In genomic region chr17:64507418-64507766, GRCh38 we compare ENCODE assay signal across 8 cellular contexts. TPM values are rescaled to one million over a fixed set of nuclear protein-coding genes. Genes with fewer than 3 reads are reported as not detected.
DNase-seq lines count a peak whose midpoint lies in the region; ATAC-seq, FAIRE-seq and TF ChIP-seq lines count a peak whose summit lies in the region.

No MANE protein-coding gene starts in this region.

- peak overlapping the region; percentile 80 for H3K27ac ChIP-seq in OCI-LY3 (ENCODE audit: low read length)

- H3K27ac Mint-ChIP-seq in activated naive CD8-positive, alpha-beta T cell treated with anti-CD3 and anti-CD28 coated beads, Interleukin-2, amount 10 ng/mL, durations not matched to agents 7 days and 5 days: peak overlapping the region; percentile 100
- peak overlapping the region; percentile 100 for H3K27ac Mint-ChIP-seq in osteocyte (ENCODE audit: unreplicated experiment)

- H3K4me1 Mint-ChIP-seq in activated naive CD8-positive, alpha-beta T cell treated with anti-CD3 and anti-CD28 coated beads, Interleukin-2, amount 10 ng/mL, durations not matched to agents 7 days and 5 days: peaks cover 40% of the 10 kb centered on the region
- peaks cover 32% of the 10 kb centered on the region for H3K4me1 Mint-ChIP-seq in osteocyte (ENCODE audit: unreplicated experiment)

- no peak for DNase-seq in D721Med (ENCODE audit: insufficient read length, low spot score)
- peak; percentile 82 for DNase-seq in KBM-7
- DNase-seq in activated naive CD8-positive, alpha-beta T cell treated with anti-CD3 and anti-CD28 coated beads, Interleukin-2, amount 10 ng/mL, durations not matched to agents 7 days and 5 days: no peak
- no peak for DNase-seq in Right ventricle myocardium superior
- DNase-seq in osteocyte (ENCODE audit: extremely low spot score, unreplicated experiment): no peak

- no peak for FAIRE-seq in D721Med (lab: Jason Lieb, UNC)

- peak overlapping the region; percentile 92 for H3K4me2 ChIP-seq in OCI-LY3 (ENCODE audit: low read length)

- peaks cover 70% of the 10 kb centered on the region for H3K79me2 ChIP-seq in OCI-LY3 (ENCODE audit: low read length)

- H3K9me3 ChIP-seq in OCI-LY3 (ENCODE audit: insufficient read depth, low read length): no peaks in the 10 kb centered on the region

- in situ Hi-C loops in KBM-7 (cut with MboI; ENCODE audit: low pct_unique_long_range_greater_than_20kb, low sequenced_read_pairs): loop anchor here (10.0 kb wide), 1 partner anchor 183 kb away; no protein-coding TSS in a partner anchor

- H3K9ac ChIP-seq in OCI-LY3 (ENCODE audit: low read length): peak overlapping the region; percentile 99

- H3K27me3 Mint-ChIP-seq in activated naive CD8-positive, alpha-beta T cell treated with anti-CD3 and anti-CD28 coated beads, Interleukin-2, amount 10 ng/mL, durations not matched to agents 7 days and 5 days: no peaks in the 10 kb centered on the region
- H3K27me3 Mint-ChIP-seq in osteocyte (ENCODE audit: unreplicated experiment): no peaks in the 10 kb centered on the region

- TF ChIP-seq CTCF in D721Med (IDR thresholded peaks at IDR 0.05; ENCODE audit: insufficient read depth, missing control alignments) (peak; percentile 58), OCI-LY3 (IDR thresholded peaks at IDR 0.05; ENCODE audit: low read depth, low read length) (peak; percentile 57), osteocyte (IDR thresholded peaks at IDR 0.05) (peak; percentile 54)

- peak overlapping the region; percentile 92 for H3K4me3 ChIP-seq in OCI-LY3 (ENCODE audit: low read length)

- H3K36me3 ChIP-seq in OCI-LY3 (replicated peaks; ENCODE audit: low read depth, low read length): peaks cover 45% of the 10 kb centered on the region

- intact Hi-C loops in Right ventricle myocardium superior (cut with DNase I): no loop called here

- peak overlapping the region; percentile 98 for H3K4me3 Mint-ChIP-seq in activated naive CD8-positive, alpha-beta T cell treated with anti-CD3 and anti-CD28 coated beads, Interleukin-2, amount 10 ng/mL, durations not matched to agents 7 days and 5 days
- peak overlapping the region; percentile 100 for H3K4me3 Mint-ChIP-seq in osteocyte (ENCODE audit: unreplicated experiment)

- H2AFZ ChIP-seq in OCI-LY3 (ENCODE audit: low read depth, low read length): 0 out of 2 replicates have a peak overlapping the region, but pooled peaks have one; percentile 17

- peak; percentile 26 for ATAC-seq in GM21447 (IDR thresholded peaks at IDR 0.05; ENCODE audit: unreplicated experiment)
- ATAC-seq in activated naive CD8-positive, alpha-beta T cell treated with anti-CD3 and anti-CD28 coated beads, Interleukin-2, amount 10 ng/mL, durations not matched to agents 7 days and 5 days (ENCODE audit: low read depth): peak; percentile 25
- ATAC-seq in Right ventricle myocardium superior (ENCODE audit: poor library complexity): peak; percentile 26
- ATAC-seq in GM18873 (IDR thresholded peaks at IDR 0.05; ENCODE audit: low FRiP score, unreplicated experiment): no peak

- H3K9me3 Mint-ChIP-seq in activated naive CD8-positive, alpha-beta T cell treated with anti-CD3 and anti-CD28 coated beads, Interleukin-2, amount 10 ng/mL, durations not matched to agents 7 days and 5 days: no peaks in the 10 kb centered on the region
- no peaks in the 10 kb centered on the region for H3K9me3 Mint-ChIP-seq in osteocyte (ENCODE audit: unreplicated experiment)

- peaks cover 47% of the 10 kb centered on the region for H3K36me3 Mint-ChIP-seq in activated naive CD8-positive, alpha-beta T cell treated with anti-CD3 and anti-CD28 coated beads, Interleukin-2, amount 10 ng/mL, durations not matched to agents 7 days and 5 days
- H3K36me3 Mint-ChIP-seq in osteocyte (ENCODE audit: unreplicated experiment): peaks cover 52% of the 10 kb centered on the region

- POLR2A ChIA-PET in activated naive CD8-positive, alpha-beta T cell treated with anti-CD3 and anti-CD28 coated beads, Interleukin-2, amount 10 ng/mL, durations not matched to agents 7 days and 5 days (lab: Charles Lee): interaction anchor here (1.0 to 4.2 kb wide), 18 partner anchors 9 to 809 kb away, joined by 4 to 179 read pairs (median 13); partner anchors contain the start of genes PECAM1, POLG2 and SMURF2

- peaks cover 18% of the 10 kb centered on the region for H3K4me1 ChIP-seq in OCI-LY3 (ENCODE audit: low read length)

- H4K20me1 ChIP-seq in OCI-LY3 (ENCODE audit: insufficient read depth, low read length): peaks cover 26% of the 10 kb centered on the region

- H3K27me3 ChIP-seq in OCI-LY3 (ENCODE audit: low read depth, low read length): no peaks in the 10 kb centered on the region

RNA-seq across cellular contexts. Expression of gene CEP95, which starts 0.6 kb away (rescaled TPM):
- total RNA-seq in activated naive CD8-positive, alpha-beta T cell treated with anti-CD3 and anti-CD28 coated beads, Interleukin-2, amount 10 ng/mL, durations not matched to agents 7 days and 5 days: 10 to 100 TPM; 71.0 to 71.7 TPM
- total RNA-seq in Right ventricle myocardium superior (11.2 TPM), osteocyte (47.8 and 53.5 TPM in 2 replicates)

RNA-seq across cellular contexts. Expression of gene DDX5, which starts 1.3 kb away (rescaled TPM):
- total RNA-seq in activated naive CD8-positive, alpha-beta T cell treated with anti-CD3 and anti-CD28 coated beads, Interleukin-2, amount 10 ng/mL, durations not matched to agents 7 days and 5 days: 1,000 to 10,000 TPM; 1,143 to 1,182 TPM
- total RNA-seq in Right ventricle myocardium superior (262 TPM), osteocyte (689 and 816 TPM in 2 replicates)

RNA-seq across cellular contexts. Expression of gene POLG2, which starts 10.5 kb away (rescaled TPM):
- 10 to 100 TPM; 36.4 to 42.9 TPM for total RNA-seq in activated naive CD8-positive, alpha-beta T cell treated with anti-CD3 and anti-CD28 coated beads, Interleukin-2, amount 10 ng/mL, durations not matched to agents 7 days and 5 days
- total RNA-seq in Right ventricle myocardium superior (7.4 TPM), osteocyte (16.0 and 18.3 TPM in 2 replicates)

RNA-seq across cellular contexts. Expression of gene MILR1, which starts 58.5 kb away (rescaled TPM):
- total RNA-seq in activated naive CD8-positive, alpha-beta T cell treated with anti-CD3 and anti-CD28 coated beads, Interleukin-2, amount 10 ng/mL, durations not matched to agents 7 days and 5 days: 1 to 10 TPM in 1 of 2 experiments, under 1 TPM in 1; 0.65 to 1.2 TPM
- 2.2 TPM for total RNA-seq in Right ventricle myocardium superior
- not detected in 2 replicates for total RNA-seq in osteocyte
